Comparison of ENCODE assay signal across 1 cellular context in the genomic region with DNA sequence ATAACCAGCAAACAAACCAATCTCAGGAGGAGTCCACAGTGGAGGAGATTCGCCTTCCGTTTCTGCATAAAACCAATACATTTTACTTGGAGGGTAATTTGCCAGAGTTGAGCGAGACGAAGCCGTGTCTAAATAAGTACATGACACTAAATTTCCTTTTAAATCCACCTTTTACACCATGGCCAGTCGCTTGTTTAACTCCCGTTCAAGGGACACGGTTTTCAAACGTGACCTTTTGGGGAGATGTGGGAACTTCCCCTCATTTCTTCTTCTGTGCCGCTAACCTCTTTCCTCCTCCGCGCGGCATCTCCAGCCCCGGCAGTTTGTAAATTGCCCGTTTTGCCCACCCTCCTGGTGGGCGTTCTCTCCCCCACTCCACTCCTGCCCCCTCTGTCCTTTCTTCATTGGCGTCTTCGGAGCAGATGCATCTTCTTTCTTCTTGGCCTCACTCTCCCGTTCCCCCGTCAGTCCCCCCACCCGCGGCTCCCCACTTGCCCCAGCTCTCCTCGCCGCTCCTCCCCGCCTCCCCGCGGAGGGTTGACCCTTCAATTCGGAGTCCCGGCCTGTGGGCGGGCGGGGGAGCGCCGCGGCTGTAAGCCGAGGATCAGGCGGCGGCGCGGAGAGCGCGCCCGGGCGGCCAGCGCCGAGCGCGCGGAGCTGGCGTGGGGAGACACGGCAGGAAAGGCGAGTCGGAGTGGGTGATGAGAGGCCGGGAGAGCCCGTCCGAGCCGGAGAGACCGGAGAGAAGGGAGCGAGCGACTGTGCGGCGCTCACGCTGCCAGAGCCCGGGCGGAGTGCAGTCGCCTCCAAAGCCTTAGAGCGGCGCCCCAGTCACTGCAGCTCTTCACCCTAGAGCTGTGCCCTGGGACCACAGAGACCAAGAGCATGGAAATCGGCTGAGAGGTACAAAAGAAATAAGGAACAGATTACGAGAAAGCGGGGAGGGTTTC.
TF ChIP-seq lines count a peak whose summit lies in the region.

A gene (plus strand): TSS at position 584 of the 950 bp plus-strand sequence.

TF ChIP-seq in SK-N-SH, 30 proteins besides CTCF, POLR2A, EP300 and RAD21 (continued from another document):
- TF ChIP-seq, protein P1, sequence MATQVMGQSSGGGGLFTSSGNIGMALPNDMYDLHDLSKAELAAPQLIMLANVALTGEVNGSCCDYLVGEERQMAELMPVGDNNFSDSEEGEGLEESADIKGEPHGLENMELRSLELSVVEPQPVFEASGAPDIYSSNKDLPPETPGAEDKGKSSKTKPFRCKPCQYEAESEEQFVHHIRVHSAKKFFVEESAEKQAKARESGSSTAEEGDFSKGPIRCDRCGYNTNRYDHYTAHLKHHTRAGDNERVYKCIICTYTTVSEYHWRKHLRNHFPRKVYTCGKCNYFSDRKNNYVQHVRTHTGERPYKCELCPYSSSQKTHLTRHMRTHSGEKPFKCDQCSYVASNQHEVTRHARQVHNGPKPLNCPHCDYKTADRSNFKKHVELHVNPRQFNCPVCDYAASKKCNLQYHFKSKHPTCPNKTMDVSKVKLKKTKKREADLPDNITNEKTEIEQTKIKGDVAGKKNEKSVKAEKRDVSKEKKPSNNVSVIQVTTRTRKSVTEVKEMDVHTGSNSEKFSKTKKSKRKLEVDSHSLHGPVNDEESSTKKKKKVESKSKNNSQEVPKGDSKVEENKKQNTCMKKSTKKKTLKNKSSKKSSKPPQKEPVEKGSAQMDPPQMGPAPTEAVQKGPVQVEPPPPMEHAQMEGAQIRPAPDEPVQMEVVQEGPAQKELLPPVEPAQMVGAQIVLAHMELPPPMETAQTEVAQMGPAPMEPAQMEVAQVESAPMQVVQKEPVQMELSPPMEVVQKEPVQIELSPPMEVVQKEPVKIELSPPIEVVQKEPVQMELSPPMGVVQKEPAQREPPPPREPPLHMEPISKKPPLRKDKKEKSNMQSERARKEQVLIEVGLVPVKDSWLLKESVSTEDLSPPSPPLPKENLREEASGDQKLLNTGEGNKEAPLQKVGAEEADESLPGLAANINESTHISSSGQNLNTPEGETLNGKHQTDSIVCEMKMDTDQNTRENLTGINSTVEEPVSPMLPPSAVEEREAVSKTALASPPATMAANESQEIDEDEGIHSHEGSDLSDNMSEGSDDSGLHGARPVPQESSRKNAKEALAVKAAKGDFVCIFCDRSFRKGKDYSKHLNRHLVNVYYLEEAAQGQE (IDR thresholded peaks at IDR 0.05; ENCODE audit: low read depth, low read length), result no peak
- TF ChIP-seq ELF1 (IDR thresholded peaks at IDR 0.05) (no peak), TCF12 (IDR thresholded peaks at IDR 0.05) (no peak)
- TF ChIP-seq, protein P2, sequence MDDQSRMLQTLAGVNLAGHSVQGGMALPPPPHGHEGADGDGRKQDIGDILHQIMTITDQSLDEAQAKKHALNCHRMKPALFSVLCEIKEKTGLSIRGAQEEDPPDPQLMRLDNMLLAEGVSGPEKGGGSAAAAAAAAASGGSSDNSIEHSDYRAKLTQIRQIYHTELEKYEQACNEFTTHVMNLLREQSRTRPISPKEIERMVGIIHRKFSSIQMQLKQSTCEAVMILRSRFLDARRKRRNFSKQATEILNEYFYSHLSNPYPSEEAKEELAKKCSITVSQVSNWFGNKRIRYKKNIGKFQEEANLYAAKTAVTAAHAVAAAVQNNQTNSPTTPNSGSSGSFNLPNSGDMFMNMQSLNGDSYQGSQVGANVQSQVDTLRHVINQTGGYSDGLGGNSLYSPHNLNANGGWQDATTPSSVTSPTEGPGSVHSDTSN (IDR thresholded peaks at IDR 0.05), result no peak
TF ChIP-seq in SK-N-SH: peak in this region for 0.
